1 cellular context compared by ENCODE assay signal in the genomic region with DNA sequence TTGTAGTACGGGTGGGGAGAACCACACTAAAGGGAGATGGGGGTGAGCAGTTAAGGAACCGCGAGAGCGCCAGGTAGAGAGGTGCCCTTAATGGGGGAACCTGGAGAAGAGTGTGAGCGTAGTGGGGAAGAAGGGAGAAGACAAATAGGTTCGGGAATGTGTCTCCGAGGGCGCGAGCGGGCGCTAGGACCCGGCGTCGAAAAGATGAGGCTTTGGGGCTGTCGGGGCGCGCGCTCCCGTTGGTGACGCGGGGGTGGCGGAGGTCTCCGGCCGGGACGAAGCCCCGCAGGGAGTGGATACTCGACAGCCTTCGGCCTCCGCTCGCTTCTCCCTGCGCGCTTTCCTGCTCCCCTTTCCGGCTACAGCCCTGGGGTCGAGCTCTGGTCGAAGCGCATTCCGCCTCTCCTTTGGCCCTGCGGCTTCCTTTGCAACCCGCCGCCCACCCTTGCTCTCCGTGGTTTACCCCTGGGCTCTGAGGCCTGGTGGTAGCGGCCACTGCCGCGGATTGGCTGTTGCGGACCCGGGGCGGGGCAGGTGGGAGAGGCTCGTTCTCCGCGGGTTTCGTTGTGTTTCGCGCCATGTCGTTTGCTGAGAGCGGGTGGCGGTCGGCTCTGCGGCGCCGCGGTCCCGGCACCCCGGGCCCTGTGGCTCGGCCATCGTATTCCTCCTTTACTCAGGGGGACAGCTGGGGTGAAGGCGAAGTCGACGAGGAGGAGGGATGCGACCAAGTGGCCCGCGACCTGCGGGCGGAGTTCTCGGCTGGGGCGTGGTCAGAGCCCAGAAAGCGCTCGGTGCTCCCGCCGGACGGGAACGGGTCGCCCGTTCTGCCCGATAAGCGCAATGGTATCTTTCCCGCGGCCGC.
A peak's percentile ranks its signal among the peaks of the same experiment; 100 is the strongest.
TF ChIP-seq lines count a peak whose summit lies in the region.

Gene ARL6IP6 (plus strand): TSS at position 574 of the 862 bp plus-strand sequence. CDS start 5 bp downstream, at position 579.

TF ChIP-seq in HepG2, 621 proteins besides CTCF, POLR2A, EP300 and RAD21 (continued from another document and continues in another):
- TF ChIP-seq, protein P1, sequence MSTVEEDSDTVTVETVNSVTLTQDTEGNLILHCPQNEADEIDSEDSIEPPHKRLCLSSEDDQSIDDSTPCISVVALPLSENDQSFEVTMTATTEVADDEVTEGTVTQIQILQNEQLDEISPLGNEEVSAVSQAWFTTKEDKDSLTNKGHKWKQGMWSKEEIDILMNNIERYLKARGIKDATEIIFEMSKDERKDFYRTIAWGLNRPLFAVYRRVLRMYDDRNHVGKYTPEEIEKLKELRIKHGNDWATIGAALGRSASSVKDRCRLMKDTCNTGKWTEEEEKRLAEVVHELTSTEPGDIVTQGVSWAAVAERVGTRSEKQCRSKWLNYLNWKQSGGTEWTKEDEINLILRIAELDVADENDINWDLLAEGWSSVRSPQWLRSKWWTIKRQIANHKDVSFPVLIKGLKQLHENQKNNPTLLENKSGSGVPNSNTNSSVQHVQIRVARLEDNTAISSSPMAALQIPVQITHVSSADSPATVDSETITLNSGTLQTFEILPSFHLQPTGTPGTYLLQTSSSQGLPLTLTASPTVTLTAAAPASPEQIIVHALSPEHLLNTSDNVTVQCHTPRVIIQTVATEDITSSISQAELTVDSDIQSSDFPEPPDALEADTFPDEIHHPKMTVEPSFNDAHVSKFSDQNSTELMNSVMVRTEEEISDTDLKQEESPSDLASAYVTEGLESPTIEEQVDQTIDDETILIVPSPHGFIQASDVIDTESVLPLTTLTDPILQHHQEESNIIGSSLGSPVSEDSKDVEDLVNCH (CRISPR knock-in tag; IDR thresholded peaks at IDR 0.05): 0 out of 2 replicates have a peak, but pooled peaks have one; percentile 53
- TF ChIP-seq MED13 (CRISPR knock-in tag; IDR thresholded peaks at IDR 0.05) (peak; percentile 27; the same call in 1 of the 2 replicates), ARNT (IDR thresholded peaks at IDR 0.05) (no peak), ZNF550 (CRISPR knock-in tag; IDR thresholded peaks at IDR 0.05; ENCODE audit: borderline replicate concordance) (no peak; the same call in 1 of the 2 replicates), SOX6 (IDR thresholded peaks at IDR 0.05) (no peak), SOX6 (CRISPR knock-in tag; IDR thresholded peaks at IDR 0.05) (peak; percentile 74), E2F2 (CRISPR knock-in tag; IDR thresholded peaks at IDR 0.05; ENCODE audit: borderline replicate concordance) (peak; percentile 89; the same call in 1 of the 2 replicates), DDIT3 (CRISPR knock-in tag; IDR thresholded peaks at IDR 0.05) (no peak; the same call in 1 of the 2 replicates), ATF2 (CRISPR knock-in tag; IDR thresholded peaks at IDR 0.05) (peak; percentile 58; the same call in 1 of the 2 replicates), SSRP1 (CRISPR knock-in tag; IDR thresholded peaks at IDR 0.05) (no peak; the same call in 1 of the 2 replicates), REST (IDR thresholded peaks at IDR 0.05; ENCODE audit: borderline replicate concordance in 1 of 2, low read depth in 1 of 2, low read length in 2 of 2) (peak in 1 of 2 experiments; percentile 82; a peak in 1 of 4 replicates), HOXA5 (CRISPR knock-in tag; IDR thresholded peaks at IDR 0.05) (peak; percentile 85), ZIK1 (CRISPR knock-in tag; IDR thresholded peaks at IDR 0.05; ENCODE audit: borderline replicate concordance, low read depth) (no peak; the same call in 1 of the 2 replicates), FOXK2 (IDR thresholded peaks at IDR 0.05) (peak; percentile 99), ZNF382 (CRISPR knock-in tag; IDR thresholded peaks at IDR 0.05; ENCODE audit: borderline replicate concordance) (no peak), TEAD2 (CRISPR knock-in tag; IDR thresholded peaks at IDR 0.05) (0 out of 2 replicates have a peak, but pooled peaks have one; percentile 21), ZNF343 (CRISPR knock-in tag; IDR thresholded peaks at IDR 0.05) (peak; percentile 29; the same call in 1 of the 2 replicates), HDAC1 (CRISPR knock-in tag; IDR thresholded peaks at IDR 0.05) (peak; percentile 97), NR2C2 (CRISPR knock-in tag; IDR thresholded peaks at IDR 0.05; ENCODE audit: borderline replicate concordance) (no peak), ZBTB33 (CRISPR knock-in tag; IDR thresholded peaks at IDR 0.05) (no peak), ATRX (CRISPR knock-in tag; IDR thresholded peaks at IDR 0.05; ENCODE audit: borderline replicate concordance) (no peak), ARID2 (CRISPR knock-in tag; IDR thresholded peaks at IDR 0.05; ENCODE audit: borderline replicate concordance) (peak; percentile 99), REXO4 (CRISPR knock-in tag; IDR thresholded peaks at IDR 0.05; ENCODE audit: borderline replicate concordance) (0 out of 2 replicates have a peak, but pooled peaks have one; percentile 34), RARG (CRISPR knock-in tag; IDR thresholded peaks at IDR 0.05; ENCODE audit: low read depth) (no peak; the same call in 1 of the 2 replicates), CBFB (CRISPR knock-in tag; IDR thresholded peaks at IDR 0.05) (no peak; the same call in 1 of the 2 replicates), THAP8 (CRISPR knock-in tag; IDR thresholded peaks at IDR 0.05; ENCODE audit: borderline replicate concordance) (peak; percentile 20; the same call in 1 of the 2 replicates), ZFP62 (CRISPR knock-in tag; IDR thresholded peaks at IDR 0.05) (0 out of 2 replicates have a peak, but pooled peaks have one; percentile 23), RBAK (CRISPR knock-in tag; IDR thresholded peaks at IDR 0.05) (no peak), ZNF281 (CRISPR knock-in tag; IDR thresholded peaks at IDR 0.05; ENCODE audit: borderline replicate concordance) (no peak), JUNB (CRISPR knock-in tag; IDR thresholded peaks at IDR 0.05; ENCODE audit: borderline replicate concordance) (no peak; the same call in 1 of the 2 replicates), DNMT1 (CRISPR knock-in tag; IDR thresholded peaks at IDR 0.05) (peak; percentile 54; the same call in 1 of the 2 replicates), SMAD3 (CRISPR knock-in tag; IDR thresholded peaks at IDR 0.05) (peak; percentile 13), SNAI1 (CRISPR knock-in tag; IDR thresholded peaks at IDR 0.05; ENCODE audit: borderline replicate concordance) (peak; percentile 99), MYC (CRISPR knock-in tag; IDR thresholded peaks at IDR 0.05; ENCODE audit: borderline replicate concordance) (peak; percentile 82; the same call in 1 of the 2 replicates)
- TF ChIP-seq, protein P2, sequence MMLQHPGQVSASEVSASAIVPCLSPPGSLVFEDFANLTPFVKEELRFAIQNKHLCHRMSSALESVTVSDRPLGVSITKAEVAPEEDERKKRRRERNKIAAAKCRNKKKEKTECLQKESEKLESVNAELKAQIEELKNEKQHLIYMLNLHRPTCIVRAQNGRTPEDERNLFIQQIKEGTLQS (CRISPR knock-in tag; IDR thresholded peaks at IDR 0.05): no peak
- TF ChIP-seq, protein P3, sequence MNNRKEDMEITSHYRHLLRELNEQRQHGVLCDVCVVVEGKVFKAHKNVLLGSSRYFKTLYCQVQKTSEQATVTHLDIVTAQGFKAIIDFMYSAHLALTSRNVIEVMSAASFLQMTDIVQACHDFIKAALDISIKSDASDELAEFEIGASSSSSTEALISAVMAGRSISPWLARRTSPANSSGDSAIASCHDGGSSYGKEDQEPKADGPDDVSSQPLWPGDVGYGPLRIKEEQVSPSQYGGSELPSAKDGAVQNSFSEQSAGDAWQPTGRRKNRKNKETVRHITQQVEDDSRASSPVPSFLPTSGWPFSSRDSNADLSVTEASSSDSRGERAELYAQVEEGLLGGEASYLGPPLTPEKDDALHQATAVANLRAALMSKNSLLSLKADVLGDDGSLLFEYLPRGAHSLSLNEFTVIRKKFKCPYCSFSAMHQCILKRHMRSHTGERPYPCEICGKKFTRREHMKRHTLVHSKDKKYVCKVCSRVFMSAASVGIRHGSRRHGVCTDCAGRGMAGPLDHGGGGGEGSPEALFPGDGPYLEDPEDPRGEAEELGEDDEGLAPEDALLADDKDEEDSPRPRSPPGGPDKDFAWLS (CRISPR knock-in tag; IDR thresholded peaks at IDR 0.05; ENCODE audit: borderline replicate concordance): no peak; the same call in 1 of the 2 replicates
- TF ChIP-seq, protein P4, sequence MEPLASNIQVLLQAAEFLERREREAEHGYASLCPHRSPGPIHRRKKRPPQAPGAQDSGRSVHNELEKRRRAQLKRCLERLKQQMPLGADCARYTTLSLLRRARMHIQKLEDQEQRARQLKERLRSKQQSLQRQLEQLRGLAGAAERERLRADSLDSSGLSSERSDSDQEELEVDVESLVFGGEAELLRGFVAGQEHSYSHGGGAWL (CRISPR knock-in tag; IDR thresholded peaks at IDR 0.05): no peak; the same call in 1 of the 2 replicates
